ENCODE assay signal across 17 cellular contexts in genomic region chr7:27162548-27162848, GRCh38. TPM values are rescaled to one million over a fixed set of nuclear protein-coding genes. Genes with fewer than 3 reads are reported as not detected.
DNase-seq lines count a peak whose midpoint lies in the region; ATAC-seq and TF ChIP-seq lines count a peak whose summit lies in the region.
"Had no signal": no experiment of that assay in that cellular context is flagged by ENCODE, and none has a peak within 500 bp of the region (broad histone marks: within the 10 kb centered on the region; RNA-seq: fewer than 3 reads in every experiment).

No MANE protein-coding gene starts in this region.

- ATAC-seq in PC-3: no peak
- ATAC-seq in HG02798 (IDR thresholded peaks at IDR 0.05; ENCODE audit: poor library complexity, unreplicated experiment): no peak
- no peak for ATAC-seq in activated T-cell treated with anti-CD3 and anti-CD28 coated beads, Interleukin-2, amount 50 U/mL, for 72 hours (replicated peaks in 1 of 2)
- ATAC-seq: activated naive CD8-positive, alpha-beta T cell treated with anti-CD3 and anti-CD28 coated beads, Interleukin-2, amount 50 U/mL, for 24 hours; left lung had no signal

- peak overlapping the region; percentile 84 for H3K4me3 ChIP-seq in PC-3 (ENCODE audit: low read length)
- H3K4me3 ChIP-seq in fibroblast of villous mesenchyme (ENCODE audit: low read depth, low read length): peak overlapping the region; percentile 67
- peak overlapping the region; percentile 78 for H3K4me3 ChIP-seq in rectal smooth muscle tissue (ENCODE audit: low read length)
- no peak overlapping the region for H3K4me3 ChIP-seq in stomach
- H3K4me3 ChIP-seq: left lung had no signal

- peaks cover 63% of the 10 kb centered on the region for H3K79me2 ChIP-seq in PC-3 (ENCODE audit: low read length)

- peaks cover 77% of the 10 kb centered on the region for H3K27me3 Mint-ChIP-seq in activated T-cell treated with anti-CD3 and anti-CD28 coated beads, Interleukin-2, amount 50 U/mL, for 72 hours (ENCODE audit: low read depth)

- no peaks in the 10 kb centered on the region for H3K9me3 Mint-ChIP-seq in activated T-cell treated with anti-CD3 and anti-CD28 coated beads, Interleukin-2, amount 50 U/mL, for 72 hours
- H3K9me3 Mint-ChIP-seq: activated naive CD8-positive, alpha-beta T cell treated with anti-CD3 and anti-CD28 coated beads, Interleukin-2, amount 50 U/mL, for 24 hours; activated T-cell treated with anti-CD3 and anti-CD28 coated beads, Interleukin-2, amount 50 U/mL, for 24 hours had no signal

- no peak overlapping the region for H2AFZ ChIP-seq in PC-3 (ENCODE audit: low read length)

- H3K4me2 ChIP-seq in PC-3 (ENCODE audit: low read length): peak overlapping the region; percentile 93

- intact Hi-C loops in PC-3 (cut with micrococcal nuclease) (loop anchor here (5.0 kb wide), 4 partner anchors 495 to 1270 kb away; no protein-coding TSS in a partner anchor), stomach (cut with DNase I; ENCODE audit: low total_unique reads) (loop anchor here (5.0 kb wide), 2 partner anchors 480 to 795 kb away; no protein-coding TSS in a partner anchor)

- no peak overlapping the region for H3K27ac Mint-ChIP-seq in activated T-cell treated with anti-CD3 and anti-CD28 coated beads, Interleukin-2, amount 50 U/mL, for 72 hours
- H3K27ac Mint-ChIP-seq: activated naive CD8-positive, alpha-beta T cell treated with anti-CD3 and anti-CD28 coated beads, Interleukin-2, amount 50 U/mL, for 24 hours; activated T-cell treated with anti-CD3 and anti-CD28 coated beads, Interleukin-2, amount 50 U/mL, for 24 hours had no signal

- no peak for TF ChIP-seq POLR2A in stomach (IDR thresholded peaks at IDR 0.05)

- no peaks in the 10 kb centered on the region for H3K36me3 Mint-ChIP-seq in activated T-cell treated with anti-CD3 and anti-CD28 coated beads, Interleukin-2, amount 50 U/mL, for 72 hours (ENCODE audit: insufficient read depth in 2 of 2)

- BruUV-seq in PC-3 (replicated peaks; lab: Mats Ljungman, UMichigan): no TSS peak

- POLR2A ChIA-PET in PC-3 (lab: Charles Lee; ENCODE audit: unreplicated experiment): interaction anchor here (0.5 to 0.9 kb wide), 5 partner anchors 10 to 1307 kb away, joined by 4 to 9 read pairs (median 5); no protein-coding TSS in a partner anchor

- WGBS in stomach, 5 donors: 54 to 68% (median 59%) methylated on average over 4 of the region's 4 CpGs

- H3K9me2 ChIP-seq in PC-3 (replicated peaks; ENCODE audit: low read length): no peaks in the 10 kb centered on the region

- H3K27me3 ChIP-seq in PC-3 (ENCODE audit: low read length): no peaks in the 10 kb centered on the region
- peaks cover 2% of the 10 kb centered on the region for H3K27me3 ChIP-seq in rectal smooth muscle tissue (ENCODE audit: control insufficient read depth, insufficient read depth, low read length)
- peaks cover 37 to 100% (median 91%) of the 10 kb centered on the region in 3 donors for H3K27me3 ChIP-seq in stomach

- H3K27ac ChIP-seq in PC-3 (ENCODE audit: low read length) (peak overlapping the region; percentile 97), rectal smooth muscle tissue (ENCODE audit: low read depth, low read length) (no peak overlapping the region), stomach (peak overlapping the region in 1 of 5 donors; percentile 99)
- H3K27ac ChIP-seq: left lung had no signal

- TF ChIP-seq CTCF in PC-3 (conservative IDR thresholded peaks at IDR 0.05; ENCODE audit: low read depth, low read length): no peak
- TF ChIP-seq CTCF in fibroblast of villous mesenchyme (IDR thresholded peaks at IDR 0.05; ENCODE audit: insufficient read depth, low read depth, low read length): no peak
- no peak for TF ChIP-seq CTCF in stomach (IDR thresholded peaks at IDR 0.05)

- DNase-seq in Caki2 (ENCODE audit: low read depth): peak; percentile 33
- DNase-seq in PC-3: peak; percentile 14
- peak; percentile 38 for DNase-seq in fibroblast of villous mesenchyme (ENCODE audit: low read depth)
- no peak for DNase-seq in stomach
- DNase-seq in stimulated activated CD4-positive, alpha-beta T cell treated with anti-CD3 and anti-CD28 coated beads, Interleukin-4, amount 100 ng/mL, for 4 hours: no peak
- DNase-seq in activated T-cell treated with anti-CD3 and anti-CD28 coated beads, Interleukin-2, amount 50 U/mL, for 72 hours: no peak
- DNase-seq: activated CD4-positive, alpha-beta T cell treated with anti-CD3 and anti-CD28 coated beads, Interleukin-2, amount 50 U/mL, for 48 hours; activated naive CD8-positive, alpha-beta T cell treated with anti-CD3 and anti-CD28 coated beads, Interleukin-2, amount 50 U/mL, for 24 hours; central memory CD4-positive, alpha-beta T cell; effector CD8-positive, alpha-beta T cell; naive B cell; stimulated activated CD4-positive, alpha-beta T cell treated with anti-CD3 and anti-CD28 coated beads, Interleukin-2, amount 100 ng/mL, for 24 hours had no signal

- H3K4me3 Mint-ChIP-seq in activated T-cell treated with anti-CD3 and anti-CD28 coated beads, Interleukin-2, amount 50 U/mL, for 72 hours: no peak overlapping the region
- H3K4me3 Mint-ChIP-seq: activated naive CD8-positive, alpha-beta T cell treated with anti-CD3 and anti-CD28 coated beads, Interleukin-2, amount 50 U/mL, for 24 hours; activated T-cell treated with anti-CD3 and anti-CD28 coated beads, Interleukin-2, amount 50 U/mL, for 24 hours had no signal

- peaks cover 38% of the 10 kb centered on the region for H3K4me1 Mint-ChIP-seq in activated T-cell treated with anti-CD3 and anti-CD28 coated beads, Interleukin-2, amount 50 U/mL, for 72 hours (ENCODE audit: low read depth)

- CTCF ChIA-PET in PC-3 (lab: Charles Lee): interaction anchor here (0.6 to 2.4 kb wide), 4 partner anchors 18 to 793 kb away, joined by 3 to 26 read pairs (median 3); no protein-coding TSS in a partner anchor

- in situ Hi-C loops in Caki2 (cut with HindIII; ENCODE audit: low pct_unique_long_range_greater_than_20kb, low sequenced_read_pairs): loop anchor here (5.0 kb wide), 1 partner anchor 35 kb away; no protein-coding TSS in a partner anchor

- no peak for TF ChIP-seq EP300 in stomach (IDR thresholded peaks at IDR 0.05)

- peaks cover 20% of the 10 kb centered on the region for H4K20me1 ChIP-seq in PC-3 (ENCODE audit: low read length)

- H3K36me3 ChIP-seq in PC-3 (ENCODE audit: low read depth, low read length) (peaks cover 23% of the 10 kb centered on the region), rectal smooth muscle tissue (ENCODE audit: control insufficient read depth, insufficient read depth, low read length) (no peaks in the 10 kb centered on the region), stomach (no peaks in the 10 kb centered on the region)
- H3K36me3 ChIP-seq: left lung, Peyer's patch had no signal

- H3K9ac ChIP-seq in PC-3 (ENCODE audit: low read length) (peak overlapping the region; percentile 90), rectal smooth muscle tissue (ENCODE audit: low read length) (no peak overlapping the region)

- peaks cover 19% of the 10 kb centered on the region for H3K4me1 ChIP-seq in PC-3 (ENCODE audit: insufficient read depth, low read length)
- peaks cover 3% of the 10 kb centered on the region for H3K4me1 ChIP-seq in rectal smooth muscle tissue (ENCODE audit: control insufficient read depth, insufficient read depth, low read length)
- H3K4me1 ChIP-seq in stomach: peaks cover 16 to 54% (median 48%) of the 10 kb centered on the region in 4 donors

- H3K9me3 ChIP-seq in PC-3 (ENCODE audit: low read length) (no peaks in the 10 kb centered on the region), stomach (peaks cover 0 to 21% (median 9%) of the 10 kb centered on the region in 4 donors)
- H3K9me3 ChIP-seq: left lung had no signal

- peaks cover 5% of the 10 kb centered on the region for H3F3A ChIP-seq in PC-3 (ENCODE audit: low read length, unreplicated experiment)

RNA-seq across cellular contexts. Expression of gene HOXA9, which starts 2.8 kb away (rescaled TPM):
- total RNA-seq in Caki2 (2014; rRNA removed; shearing (Covaris generic); ENCODE audit: low replicate concordance): 46.9 and 62.2 TPM in 2 replicates
- total RNA-seq in PC-3 (2014; rRNA removed) (69.0 and 85.3 TPM in 2 replicates), fibroblast of villous mesenchyme (17.1 and 20.3 TPM in 2 replicates), stomach (10 to 100 TPM in 1 of 5 donors, not detected in 4; 68.1 TPM)
- polyA plus RNA-seq in stomach: under 1 TPM in 1 of 3 donors, not detected in 2; 0.25 TPM
- total RNA-seq in activated T-cell treated with anti-CD3 and anti-CD28 coated beads, Interleukin-2, amount 50 U/mL, for 72 hours: not detected

RNA-seq across cellular contexts. Expression of gene HOXA7, which starts 6.0 kb away (rescaled TPM):
- total RNA-seq in Caki2 (2014; rRNA removed; shearing (Covaris generic); ENCODE audit: low replicate concordance): 5.1 TPM in 1 of 2 replicates, not detected in the other
- total RNA-seq in PC-3 (2014; rRNA removed): 2.6 and 2.8 TPM in 2 replicates
- 2.2 and 2.3 TPM in 2 replicates for total RNA-seq in fibroblast of villous mesenchyme
- 10 to 100 TPM in 1 of 5 donors, 1 to 10 TPM in 3, not detected in 1; 1.1 to 34.8 (median 3.3) TPM for total RNA-seq in stomach
- 1 to 10 TPM in 1 of 3 donors, under 1 TPM in 2; 0.98 to 7.9 (median 1.00) TPM for polyA plus RNA-seq in stomach
- total RNA-seq in activated T-cell treated with anti-CD3 and anti-CD28 coated beads, Interleukin-2, amount 50 U/mL, for 72 hours: not detected

RNA-seq across cellular contexts. Expression of gene HOXA3, which starts 10.1 kb away (rescaled TPM):
- 3.3 and 32.9 TPM in 2 replicates for total RNA-seq in Caki2 (2014; rRNA removed; shearing (Covaris generic); ENCODE audit: low replicate concordance)
- total RNA-seq in PC-3 (2014; rRNA removed) (4.5 and 13.8 TPM in 2 replicates), fibroblast of villous mesenchyme (9.3 and 11.7 TPM in 2 replicates), stomach (10 to 100 TPM in 1 of 5 donors, 1 to 10 TPM in 2, under 1 TPM in 2; 0.87 to 42.6 (median 5.2) TPM)
- 1 to 10 TPM; 2.8 to 5.2 (median 4.8) TPM for polyA plus RNA-seq in stomach
- not detected for total RNA-seq in activated T-cell treated with anti-CD3 and anti-CD28 coated beads, Interleukin-2, amount 50 U/mL, for 72 hours

RNA-seq across cellular contexts. Expression of gene HOXA10, which starts 11.6 kb away (rescaled TPM):
- total RNA-seq in Caki2 (2014; rRNA removed; shearing (Covaris generic); ENCODE audit: low replicate concordance): 22.1 and 31.5 TPM in 2 replicates
- total RNA-seq in PC-3 (2014; rRNA removed) (36.0 and 46.1 TPM in 2 replicates), fibroblast of villous mesenchyme (39.0 and 47.1 TPM in 2 replicates), stomach (100 to 1,000 TPM in 1 of 5 donors, under 1 TPM in 1, not detected in 3; 0.92 to 337 TPM)
- polyA plus RNA-seq in stomach: under 1 TPM in 1 of 3 donors, not detected in 2; 0.18 TPM
- under 1 TPM; 0.19 to 0.26 TPM for total RNA-seq in activated T-cell treated with anti-CD3 and anti-CD28 coated beads, Interleukin-2, amount 50 U/mL, for 72 hours

RNA-seq across cellular contexts. Expression of gene HOXA6, which starts 14.9 kb away (rescaled TPM):
- total RNA-seq in Caki2 (2014; rRNA removed; shearing (Covaris generic); ENCODE audit: low replicate concordance): 0.96 and 1.2 TPM in 2 replicates
- total RNA-seq in PC-3 (2014; rRNA removed) (6.9 and 8.3 TPM in 2 replicates), fibroblast of villous mesenchyme (10.6 and 11.2 TPM in 2 replicates), stomach (10 to 100 TPM in 1 of 5 donors, 1 to 10 TPM in 1, not detected in 3; 3.7 to 12.7 TPM)
- polyA plus RNA-seq in stomach: under 1 TPM in 1 of 3 donors, not detected in 2; 0.81 TPM
- under 1 TPM in 1 of 2 donors, not detected in 1; 0.31 TPM for total RNA-seq in activated T-cell treated with anti-CD3 and anti-CD28 coated beads, Interleukin-2, amount 50 U/mL, for 72 hours

Comparison
In these comparisons a context has a peak if more than half of its experiments do, and no peak if none do; other contexts are left out.
1. DNase-seq: peak in Caki2 (single experiment), PC-3 (single experiment) and fibroblast of villous mesenchyme (single experiment); none in stomach (single experiment), stimulated activated CD4-positive, alpha-beta T cell treated with anti-CD3 and anti-CD28 coated beads, Interleukin-4, amount 100 ng/mL, for 4 hours (0 of 2) and activated T-cell treated with anti-CD3 and anti-CD28 coated beads, Interleukin-2, amount 50 U/mL, for 72 hours (0 of 2).
2. H3K4me3 ChIP-seq: peak in PC-3 (single experiment), fibroblast of villous mesenchyme (single experiment) and rectal smooth muscle tissue (single experiment); none in stomach (0 of 4).